8 cellular contexts compared by ENCODE assay signal in genomic region chr10:62814901-62815372, GRCh38. TPM values are rescaled to one million over a fixed set of nuclear protein-coding genes. Genes with fewer than 3 reads are reported as not detected.
DNase-seq lines count a peak whose midpoint lies in the region; ATAC-seq and TF ChIP-seq lines count a peak whose summit lies in the region.

No MANE protein-coding gene starts in this region.

- H3K36me3 ChIP-seq in NT2/D1 (ENCODE audit: insufficient read depth, insufficient read length, low read length), result no peaks in the 10 kb centered on the region
- no peaks in the 10 kb centered on the region for H3K36me3 ChIP-seq in colonic mucosa

- peaks cover 63 to 76% of the 10 kb centered on the region in 2 donors for H3K4me1 Mint-ChIP-seq in natural killer cell

- TF ChIP-seq CTCF in AG10803 (conservative IDR thresholded peaks at IDR 0.05; ENCODE audit: low read length) (no peak), colonic mucosa (IDR thresholded peaks at IDR 0.05) (no peak), natural killer cell (IDR thresholded peaks at IDR 0.05) (no peak)

- peak overlapping the region; percentile 78 for H3K4me3 ChIP-seq in AG10803 (ENCODE audit: low read length)
- peak overlapping the region; percentile 49 for H3K4me3 ChIP-seq in NT2/D1 (ENCODE audit: insufficient read length, low read depth)
- peak overlapping the region; percentile 81 for H3K4me3 ChIP-seq in colonic mucosa

- peak overlapping the region; percentile 59 for H3K9ac ChIP-seq in NT2/D1 (ENCODE audit: insufficient read length, low read depth)
- peak overlapping the region; percentile 16 to 19 for H3K9ac ChIP-seq in colonic mucosa (ENCODE audit: low read depth in 2 of 2, low read length in 2 of 2)

- peaks cover 9 to 21% of the 10 kb centered on the region in 2 donors for H3K27me3 Mint-ChIP-seq in natural killer cell (ENCODE audit: low read depth in 2 of 2)

- DNase-seq in AG10803 (ENCODE audit: low read depth), result no peak
- DNase-seq in NT2/D1 (ENCODE audit: low read depth, low spot score), result no peak
- no peak for DNase-seq in colonic mucosa
- no peak for DNase-seq in natural killer cell
- DNase-seq in Ammon's horn (ENCODE audit: low spot score), result no peak
- no peak for DNase-seq in RPMI8226
- DNase-seq in effector CD8-positive, alpha-beta T cell (lab: John Stamatoyannopoulos, UW), result no peak

- H3K4me1 ChIP-seq in NT2/D1 (ENCODE audit: insufficient read depth, insufficient read length) (no peaks in the 10 kb centered on the region), colonic mucosa (peaks cover 16% of the 10 kb centered on the region)

- peak overlapping the region in 1 of 2 donors; percentile 93 for H3K27ac Mint-ChIP-seq in natural killer cell

- intact Hi-C loops in colonic mucosa (cut with DNase I) (loop anchor here (5.0 to 10.0 kb wide), 2 partner anchors 342 to 360 kb away; no protein-coding TSS in a partner anchor), natural killer cell (cut with micrococcal nuclease) (loop anchor here (5.0 kb wide), 2 partner anchors 317 to 378 kb away; partner anchors contain the start of gene NRBF2)

- ATAC-seq in natural killer cell, result no peak
- ATAC-seq in HG03175 (IDR thresholded peaks at IDR 0.05; ENCODE audit: unreplicated experiment), result no peak

- H3K27me3 ChIP-seq in NT2/D1 (ENCODE audit: insufficient read depth, insufficient read length) (peaks cover 67% of the 10 kb centered on the region), colonic mucosa (peaks cover 35% of the 10 kb centered on the region)

- H3K36me3 Mint-ChIP-seq in natural killer cell, result no peaks in the 10 kb centered on the region

- no peaks in the 10 kb centered on the region for H3K9me3 ChIP-seq in NT2/D1 (ENCODE audit: insufficient read depth, low read length)
- no peaks in the 10 kb centered on the region for H3K9me3 ChIP-seq in colonic mucosa

- peak overlapping the region; percentile 98 for H3K4me3 Mint-ChIP-seq in natural killer cell

- H3K9me3 Mint-ChIP-seq in natural killer cell, result no peaks in the 10 kb centered on the region

- H3K27ac ChIP-seq in colonic mucosa, result no peak overlapping the region

RNA-seq across cellular contexts. Expression of gene EGR2, which starts 1.2 kb away (rescaled TPM):
- total RNA-seq in colonic mucosa (1 to 10 TPM in 1 of 2 donors, under 1 TPM in 1; 0.20 to 8.2 TPM), natural killer cell (10 to 100 TPM; 10.0 to 17.2 (median 12.8) TPM)

RNA-seq across cellular contexts. Expression of gene ADO, which starts 10.4 kb away (rescaled TPM):
- 10 to 100 TPM; 13.5 to 15.5 TPM for total RNA-seq in colonic mucosa
- total RNA-seq in natural killer cell, result 10 to 100 TPM; 13.6 to 17.1 (median 15.6) TPM
